4 cellular contexts compared by ENCODE assay signal in genomic region chr1:157445616-157446140, GRCh38.
DNase-seq lines count a peak whose midpoint lies in the region; TF ChIP-seq lines count a peak whose summit lies in the region.
"Not testable (repeated sequence)": the region's sequence is repeated elsewhere in the genome, so short reads cannot be mapped to it uniquely, and the experiment has no call there.

No MANE protein-coding gene starts in this region.

- intact Hi-C loops in Caco-2 (cut with micrococcal nuclease; ENCODE audit: unreplicated experiment) = not testable (repeated sequence)

- POLR2A ChIA-PET in Caco-2 (lab: Charles Lee); HEK293T (lab: Yijun Ruan, JAX): not testable (repeated sequence)

- H3K9ac ChIP-seq in endodermal cell (ENCODE audit: extremely low read depth, low read length, poor library complexity, severe bottlenecking) = not testable (repeated sequence)

- DNase-seq in Caco-2; HEK293T (ENCODE audit: extremely low spot score); endodermal cell: not testable (repeated sequence)
- DNase-seq in ELF-1 (ENCODE audit: low read depth, low spot score) = peak; percentile 40

- H3K27me3 ChIP-seq in Caco-2 (replicated peaks; ENCODE audit: control insufficient read depth, insufficient read depth, low read length); endodermal cell (ENCODE audit: control insufficient read depth, insufficient read depth, low read length, poor library complexity, severe bottlenecking): not testable (repeated sequence)

- peaks cover 10% of the 10 kb centered on the region for H3K9me3 Mint-ChIP-seq in Caco-2 (ENCODE audit: unreplicated experiment)
- not testable (repeated sequence) for H3K9me3 Mint-ChIP-seq in endodermal cell

- WGBS in endodermal cell (ENCODE audit: insufficient coverage in 1 of 2, insufficient read length in 1 of 2), 2 experiments = 92 to 98% methylated on average over 4 to 14 of the region's 15 CpGs

- CTCF ChIA-PET in Caco-2 (lab: Charles Lee) = not testable (repeated sequence)
- CTCF ChIA-PET in HEK293T (lab: Yijun Ruan, JAX) = interaction anchor here (0.6 kb wide), 1 partner anchor 10 kb away, joined by 4 read pairs; no protein-coding TSS in a partner anchor

- not testable (repeated sequence) for H3K4me3 ChIP-seq in Caco-2 (ENCODE audit: low read depth, low read length)
- H3K4me3 ChIP-seq in endodermal cell (ENCODE audit: low read length) = peak overlapping the region; percentile 43

- H3K4me1 ChIP-seq in Caco-2 (peaks cover 45% of the 10 kb centered on the region), endodermal cell (ENCODE audit: control insufficient read depth, insufficient read depth, low read length) (peaks cover 26% of the 10 kb centered on the region)

- peaks cover 29% of the 10 kb centered on the region for H3K4me1 Mint-ChIP-seq in Caco-2 (ENCODE audit: low read depth, unreplicated experiment)
- H3K4me1 Mint-ChIP-seq in endodermal cell = peaks cover 52% of the 10 kb centered on the region

- H3K27ac Mint-ChIP-seq in Caco-2 (ENCODE audit: unreplicated experiment) = peak overlapping the region; percentile 45
- not testable (repeated sequence) for H3K27ac Mint-ChIP-seq in endodermal cell

- peaks cover 22% of the 10 kb centered on the region; the same call in 1 of the 2 replicates for H3K9me3 ChIP-seq in Caco-2
- H3K9me3 ChIP-seq in endodermal cell (ENCODE audit: control insufficient read depth, low read length) = not testable (repeated sequence)

- BruUV-seq in Caco-2 (replicated peaks; lab: Mats Ljungman, UMichigan) = not testable (repeated sequence)

- H3K4me3 Mint-ChIP-seq in Caco-2 (ENCODE audit: unreplicated experiment); endodermal cell: not testable (repeated sequence)

- not testable (repeated sequence) for TF ChIP-seq CTCF in Caco-2 (IDR thresholded peaks at IDR 0.05; ENCODE audit: insufficient read depth in 1 of 2, low read depth in 1 of 2, low read length in 1 of 2, severe bottlenecking in 1 of 2, unreplicated experiment in 1 of 2); endodermal cell (conservative IDR thresholded peaks at IDR 0.05)

- not testable (repeated sequence) for H3K36me3 ChIP-seq in Caco-2 (ENCODE audit: control insufficient read depth, insufficient read depth, low read length); endodermal cell (ENCODE audit: control insufficient read depth, insufficient read depth, low read length)

- not testable (repeated sequence) for H3K27ac ChIP-seq in endodermal cell (ENCODE audit: low read depth, low read length)

- H3K36me3 Mint-ChIP-seq in Caco-2 (ENCODE audit: insufficient read depth, unreplicated experiment) = peaks cover 19% of the 10 kb centered on the region
- not testable (repeated sequence) for H3K36me3 Mint-ChIP-seq in endodermal cell (ENCODE audit: low read depth)

- H3K27me3 Mint-ChIP-seq in Caco-2 (ENCODE audit: insufficient read depth, unreplicated experiment); endodermal cell (ENCODE audit: insufficient read depth): not testable (repeated sequence)

TF ChIP-seq in HEK293T, 16 proteins besides CTCF, POLR2A, EP300 and RAD21:
- TF ChIP-seq PKNOX1 (IDR thresholded peaks at IDR 0.05) = 0 out of 2 replicates have a peak, but pooled peaks have one; percentile 6
